ENCODE assay signal across 8 cellular contexts in genomic region chr12:75722714-75723200, GRCh38.
DNase-seq lines count a peak whose midpoint lies in the region; ATAC-seq and TF ChIP-seq lines count a peak whose summit lies in the region.

No MANE protein-coding gene starts in this region.

- H3K79me2 ChIP-seq in hepatocyte: no peaks in the 10 kb centered on the region
- no peaks in the 10 kb centered on the region for H3K79me2 ChIP-seq in smooth muscle cell (ENCODE audit: low read depth)

- H3K4me1 ChIP-seq in Peyer's patch (peaks cover 0 to 26% (median 0%) of the 10 kb centered on the region in 4 donors), adrenal gland (replicated peaks in 1 of 2) (peaks cover 30 to 40% of the 10 kb centered on the region in 2 donors), hepatocyte (ENCODE audit: insufficient read depth) (peaks cover 23% of the 10 kb centered on the region), smooth muscle cell (ENCODE audit: low read depth) (peaks cover 32% of the 10 kb centered on the region)

- ATAC-seq in GM18868 (IDR thresholded peaks at IDR 0.05; ENCODE audit: unreplicated experiment): peak; percentile 96
- peak; percentile 84 for ATAC-seq in HG03175 (IDR thresholded peaks at IDR 0.05; ENCODE audit: unreplicated experiment)

- WGBS in adrenal gland, 4 donors: 5 to 9% (median 6%) methylated on average over 5 of the region's 5 CpGs
- WGBS in hepatocyte (ENCODE audit: low lambda C conversion rate, missing lambda C conversion rate): 43% methylated on average over 5 of the region's 5 CpGs
- WGBS in smooth muscle cell (ENCODE audit: low lambda C conversion rate): 39% methylated on average over 5 of the region's 5 CpGs

- intact Hi-C loops in adrenal gland (cut with DNase I): no loop called here

- H3K27ac ChIP-seq in Peyer's patch (peak overlapping the region in 3 of 4 donors; percentile 25 to 59 (median 54)), adrenal gland (peak overlapping the region in 3 of 5 donors; percentile 44 to 75 (median 72)), hepatocyte (peak overlapping the region; percentile 65), smooth muscle cell (ENCODE audit: low read depth) (peak overlapping the region; percentile 70)

- H3K9me3 ChIP-seq in Peyer's patch (no peaks in the 10 kb centered on the region), adrenal gland (replicated peaks in 1 of 3) (no peaks in the 10 kb centered on the region), hepatocyte (ENCODE audit: low read depth) (no peaks in the 10 kb centered on the region), smooth muscle cell (replicated peaks; ENCODE audit: low read depth) (no peaks in the 10 kb centered on the region)

- no peak overlapping the region for H3K9ac ChIP-seq in smooth muscle cell (ENCODE audit: low read depth)

- no peaks in the 10 kb centered on the region for H3K27me3 ChIP-seq in Peyer's patch
- H3K27me3 ChIP-seq in adrenal gland: no peaks in the 10 kb centered on the region
- H3K27me3 ChIP-seq in hepatocyte: no peaks in the 10 kb centered on the region
- no peaks in the 10 kb centered on the region for H3K27me3 ChIP-seq in smooth muscle cell (ENCODE audit: low read depth)

- DNase-seq in Ammon's horn (ENCODE audit: low spot score) (peak; percentile 89), Peyer's patch (peak in 1 of 3 donors; percentile 65), adrenal gland (peak; percentile 63 to 85 (median 75)), hepatocyte (ENCODE audit: low spot score) (peak; percentile 56), smooth muscle cell (lab: John Stamatoyannopoulos, UW; ENCODE audit: unreplicated experiment) (no peak), NCI-H526 (lab: John Stamatoyannopoulos, UW) (no peak)

- no peak overlapping the region for H2AFZ ChIP-seq in hepatocyte
- peak overlapping the region; percentile 60 for H2AFZ ChIP-seq in smooth muscle cell (ENCODE audit: low read depth)

- H3K36me3 ChIP-seq in Peyer's patch (no peaks in the 10 kb centered on the region), adrenal gland (replicated peaks in 1 of 2) (no peaks in the 10 kb centered on the region), hepatocyte (replicated peaks; ENCODE audit: insufficient read depth, low read depth) (no peaks in the 10 kb centered on the region), smooth muscle cell (ENCODE audit: low read depth) (no peaks in the 10 kb centered on the region)

- no peak for TF ChIP-seq CTCF in Peyer's patch (IDR thresholded peaks at IDR 0.05)
- TF ChIP-seq CTCF in adrenal gland (IDR thresholded peaks at IDR 0.05): no peak
- TF ChIP-seq CTCF in hepatocyte (IDR thresholded peaks at IDR 0.05; ENCODE audit: poor library complexity): no peak
- no peak for TF ChIP-seq CTCF in smooth muscle cell (IDR thresholded peaks at IDR 0.05; ENCODE audit: borderline replicate concordance, insufficient read depth, poor library complexity, severe bottlenecking)

- H4K20me1 ChIP-seq in hepatocyte (ENCODE audit: insufficient read depth, poor library complexity, severe bottlenecking) (no peaks in the 10 kb centered on the region), smooth muscle cell (ENCODE audit: low read depth) (no peaks in the 10 kb centered on the region)

- H3K4me3 ChIP-seq in Peyer's patch (no peak overlapping the region), adrenal gland (no peak overlapping the region), hepatocyte (no peak overlapping the region), smooth muscle cell (no peak overlapping the region)

- H3F3A ChIP-seq in smooth muscle cell (ENCODE audit: low read depth): peaks cover 10% of the 10 kb centered on the region

- H3K9me2 ChIP-seq in hepatocyte (replicated peaks; ENCODE audit: insufficient read depth): no peaks in the 10 kb centered on the region

- H3K4me2 ChIP-seq in hepatocyte (no peak overlapping the region), smooth muscle cell (peak overlapping the region; percentile 34)

- TF ChIP-seq POLR2A in Peyer's patch (IDR thresholded peaks at IDR 0.05) (no peak), adrenal gland (IDR thresholded peaks at IDR 0.05) (no peak)

Comparison
In these comparisons a context has a peak if more than half of its experiments do, and no peak if none do; other contexts are left out.
1. DNase-seq: peak in Ammon's horn (single experiment), adrenal gland (7 of 7) and hepatocyte (single experiment); none in smooth muscle cell (single experiment) and NCI-H526 (0 of 2).
2. Peak in every context shown above with its lines, with median percentiles within 50 percentile points of each other: H3K27ac ChIP-seq.